1 cellular context compared by ENCODE assay signal in genomic region chr1:212743901-212744475, GRCh38.
TF ChIP-seq lines count a peak whose summit lies in the region.

No MANE protein-coding gene starts in this region.

TF ChIP-seq in GM23338, 12 proteins besides CTCF, POLR2A, EP300 and RAD21:
- no peak for TF ChIP-seq POLR2AphosphoS5 (IDR thresholded peaks at IDR 0.05; ENCODE audit: low read depth)
- no peak for TF ChIP-seq REST (IDR thresholded peaks at IDR 0.05; ENCODE audit: unreplicated experiment)
- TF ChIP-seq ZNF114 (CRISPR knock-in tag; IDR thresholded peaks at IDR 0.05), result no peak
